Comparison of ENCODE assay signal across 8 cellular contexts in the genomic region with DNA sequence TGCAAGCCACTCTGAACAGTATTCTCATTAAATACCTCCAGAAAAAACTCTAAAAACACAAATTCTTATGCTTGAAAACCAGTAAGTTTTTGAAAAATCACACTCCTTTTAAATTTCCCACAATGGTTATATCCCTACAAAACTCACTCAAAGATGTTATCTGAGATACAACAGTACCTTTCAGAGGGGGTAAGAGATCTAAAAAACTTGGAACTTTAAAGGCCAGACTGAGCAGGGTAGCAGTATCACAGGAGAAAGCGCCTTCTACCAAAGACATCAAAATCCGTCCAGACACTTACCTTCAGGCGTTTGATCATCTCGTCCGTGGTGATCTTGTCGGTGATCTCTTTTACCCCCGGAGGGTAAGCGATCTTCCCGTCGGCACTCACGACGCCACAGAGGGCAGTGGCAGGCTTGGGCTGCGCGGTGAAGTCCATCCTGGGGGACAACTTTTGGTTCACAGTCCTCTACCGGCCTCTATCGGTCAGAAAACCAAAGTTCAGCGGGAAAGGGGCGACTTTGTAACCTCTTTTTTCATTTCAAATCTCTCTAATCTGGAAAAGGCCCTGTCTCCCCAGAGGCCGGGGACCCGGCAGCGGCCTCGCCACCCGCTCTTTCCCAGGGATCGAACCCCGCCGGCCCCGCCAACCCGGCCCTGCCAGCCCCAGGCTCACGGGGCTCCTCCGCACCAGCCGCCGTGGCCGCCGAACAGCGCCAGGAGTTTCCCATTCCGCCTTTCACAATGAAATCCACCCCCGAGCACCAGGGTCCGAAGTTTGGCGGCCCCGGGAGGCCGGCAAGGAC. TPM values are rescaled to one million over a fixed set of nuclear protein-coding genes. Genes with fewer than 3 reads are reported as not detected.
DNase-seq lines count a peak whose midpoint lies in the region; ATAC-seq, FAIRE-seq and TF ChIP-seq lines count a peak whose summit lies in the region.

No MANE protein-coding gene starts in this region.

- H3K9ac ChIP-seq in HepG2 (ENCODE audit: insufficient read depth, low read depth, low read length): peak overlapping the region; percentile 96

- H3K27me3 ChIP-seq in A673 (replicated peaks; ENCODE audit: insufficient read depth, low read depth, low read length, poor library complexity) (no peaks in the 10 kb centered on the region), dorsolateral prefrontal cortex (no peaks in the 10 kb centered on the region), HepG2 (ENCODE audit: control insufficient read depth in 1 of 2, insufficient read depth in 2 of 2, low read length in 2 of 2) (no peaks in the 10 kb centered on the region; a peak in 1 of 5 replicates)

- no TSS peak for BruUV-seq in A673 (replicated peaks; lab: Mats Ljungman, UMichigan)
- BruUV-seq in HepG2 (replicated peaks; lab: Mats Ljungman, UMichigan): no TSS peak

- DNase-seq in A673 (ENCODE audit: low spot score): peak; percentile 85
- DNase-seq in NCI-H526 treated with DMSO at 0.1 percent for 48 hours (lab: John Stamatoyannopoulos, UW): peak; percentile 73
- peak; percentile 68 to 77 for DNase-seq in activated CD4-positive, alpha-beta T cell treated with anti-CD3 and anti-CD28 coated beads, Interleukin-2, amount 50 U/mL, for 48 hours
- peak; percentile 48 to 83 (median 76) for DNase-seq in dorsolateral prefrontal cortex
- peak; percentile 74 for DNase-seq in HepG2 (ENCODE audit: low spot score)
- DNase-seq in stimulated activated CD4-positive, alpha-beta T cell treated with anti-CD3 and anti-CD28 coated beads, Interleukin-2, amount 100 ng/mL, for 4 hours (ENCODE audit: low read depth): peak; percentile 41

- H2AFZ ChIP-seq in HepG2 (ENCODE audit: low read length): no peak overlapping the region

- peaks cover 48% of the 10 kb centered on the region for H3K79me2 ChIP-seq in HepG2 (ENCODE audit: insufficient read depth, low read length)

- peak overlapping the region; percentile 94 for H3K27ac ChIP-seq in A673 (ENCODE audit: low read depth, low read length, poor library complexity, severe bottlenecking)
- H3K27ac ChIP-seq in dorsolateral prefrontal cortex: peak overlapping the region; percentile 79 to 98 (median 95)
- peak overlapping the region; percentile 90 for H3K27ac ChIP-seq in HepG2 (ENCODE audit: extremely low read length, insufficient read depth, low read length)

- intact Hi-C loops in A673 (cut with micrococcal nuclease; ENCODE audit: unreplicated experiment): loop anchor here (1.0 to 10.0 kb wide), 4 partner anchors 280 to 507 kb away; partner anchors contain the start of genes SMIM14 and UGDH
- intact Hi-C loops in dorsolateral prefrontal cortex (cut with DNase I): loop anchor here (2.0 to 5.0 kb wide), 6 partner anchors 78 to 509 kb away; partner anchors contain the start of genes N4BP2 (in 1 of the 2), SMIM14 (in 1 of the 2) and UGDH (in 1 of the 2)
- intact Hi-C loops in HepG2 (cut with micrococcal nuclease; ENCODE audit: unreplicated experiment): loop anchor here (1.0 to 10.0 kb wide), 4 partner anchors 52 to 507 kb away; no protein-coding TSS in a partner anchor

- in situ Hi-C loops in HepG2 (cut with HindIII; ENCODE audit: extremely low pct_ligation_motif_present, low pct_unique_long_range_greater_than_20kb): loop anchor here (5.0 to 10.0 kb wide), 2 partner anchors 282 to 509 kb away; partner anchors contain the start of gene UBE2K

- TF ChIP-seq RAD21 in HepG2 (CRISPR knock-in tag; IDR thresholded peaks at IDR 0.05): peak; percentile 74

- no peaks in the 10 kb centered on the region for H3K9me3 ChIP-seq in A673 (ENCODE audit: low read depth, low read length, poor library complexity, severe bottlenecking)
- no peaks in the 10 kb centered on the region for H3K9me3 ChIP-seq in HepG2 (ENCODE audit: low read length)

- ATAC-seq in GM19023 (IDR thresholded peaks at IDR 0.05; ENCODE audit: unreplicated experiment) (peak; percentile 31), HG03457 (IDR thresholded peaks at IDR 0.05; ENCODE audit: unreplicated experiment) (peak; percentile 34), HepG2 (peak; percentile 82)

- peak; percentile 80 for TF ChIP-seq CTCF in A673 (conservative IDR thresholded peaks at IDR 0.05; ENCODE audit: low read depth, low read length)
- peak; percentile 63 to 95 (median 86) for TF ChIP-seq CTCF in dorsolateral prefrontal cortex (IDR thresholded peaks at IDR 0.05 in 54 of 56, conservative IDR thresholded peaks at IDR 0.05 in 2 of 56; ENCODE audit: low read depth in 1 of 56, partially characterized antibody in 56 of 56)
- TF ChIP-seq CTCF in HepG2 (CRISPR knock-in tag; IDR thresholded peaks at IDR 0.05): peak; percentile 83

- H3K4me2 ChIP-seq in HepG2 (ENCODE audit: low read depth, low read length): peak overlapping the region; percentile 96

- no peak for TF ChIP-seq POLR2A in HepG2 (IDR thresholded peaks at IDR 0.05; ENCODE audit: insufficient read depth in 1 of 2, low read depth in 2 of 2, low read length in 2 of 2)

- FAIRE-seq in HepG2 (lab: Jason Lieb, UNC): peak; percentile 81

- CTCF ChIA-PET in A673 (lab: Charles Lee): interaction anchor here (0.6 kb wide), 1 partner anchor 349 kb away, joined by 3 read pairs; no protein-coding TSS in a partner anchor
- CTCF ChIA-PET in HepG2 (lab: Yijun Ruan, JAX; ENCODE audit: low intra/inter-chr PET ratio, low total read pairs): interaction anchor here (2.7 kb wide), 1 partner anchor 507 kb away, joined by 18 read pairs; no protein-coding TSS in a partner anchor

- H4K20me1 ChIP-seq in HepG2 (ENCODE audit: insufficient read depth, low read length): peaks cover 8% of the 10 kb centered on the region

- no peak for TF ChIP-seq EP300 in HepG2 (IDR thresholded peaks at IDR 0.05; ENCODE audit: low read depth in 2 of 2, low read length in 2 of 2)
- TF ChIP-seq EP300 in HepG2 (CRISPR knock-in tag; IDR thresholded peaks at IDR 0.05; ENCODE audit: borderline replicate concordance): no peak

- H3K4me1 ChIP-seq in A673 (ENCODE audit: insufficient read depth, low read length, poor library complexity, severe bottlenecking): peaks cover 9% of the 10 kb centered on the region
- H3K4me1 ChIP-seq in HepG2 (ENCODE audit: insufficient read depth, low read length): peaks cover 46% of the 10 kb centered on the region

- 2% methylated on average over 24 of the region's 41 CpGs for WGBS in HepG2 (ENCODE audit: low lambda C conversion rate)

- H3K4me3 ChIP-seq in A673 (ENCODE audit: low read depth, low read length, poor library complexity, severe bottlenecking) (peak overlapping the region; percentile 100), dorsolateral prefrontal cortex (peak overlapping the region; percentile 62 to 98 (median 93)), HepG2 (replicated peaks in 1 of 3; ENCODE audit: insufficient read depth in 1 of 3, low read depth in 2 of 3, low read length in 3 of 3) (peak overlapping the region; percentile 98 to 99 (median 99))

- POLR2A ChIA-PET in A673 (lab: Charles Lee; ENCODE audit: low non-redundant PET): no interaction called here
- POLR2A ChIA-PET in HepG2 (lab: Yijun Ruan, JAX): interaction anchor here (0.9 kb wide), 1 partner anchor 80 kb away, joined by 3 read pairs; the partner anchor contains the start of gene N4BP2

- peaks cover 30% of the 10 kb centered on the region for H3K36me3 ChIP-seq in A673 (ENCODE audit: insufficient read depth, low read length, poor library complexity, severe bottlenecking)
- H3K36me3 ChIP-seq in HepG2 (replicated peaks in 1 of 2; ENCODE audit: control insufficient read depth in 1 of 2, insufficient read depth in 2 of 2, low read length in 2 of 2): peaks cover 1 to 11% of the 10 kb centered on the region in 2 experiments; a peak in 4 of 5 replicates

TF ChIP-seq in HepG2, 621 proteins besides CTCF, POLR2A, EP300 and RAD21 (continues in another document):
- TF ChIP-seq ZNF446 (CRISPR knock-in tag; IDR thresholded peaks at IDR 0.05) (no peak), ADNP (CRISPR knock-in tag; IDR thresholded peaks at IDR 0.05) (no peak), TRAFD1 (CRISPR knock-in tag; IDR thresholded peaks at IDR 0.05; ENCODE audit: borderline replicate concordance) (no peak), ERF (CRISPR knock-in tag; IDR thresholded peaks at IDR 0.05) (no peak)

RNA-seq across cellular contexts. Expression of gene PDS5A, which starts 1.4 kb away (rescaled TPM):
- total RNA-seq in A673 (2021): 104 and 106 TPM in 2 replicates
- total RNA-seq in dorsolateral prefrontal cortex: 10 to 100 TPM; 43.7 to 92.5 (median 61.9) TPM
- total RNA-seq in HepG2 (2016; rRNA removed; fragmentation: Illumina TruSeq; extraction: Trizol): 57.0 and 77.4 TPM in 2 replicates
- 30.5 and 32.6 TPM in 2 replicates for total RNA-seq in HepG2 (2016; cell fraction: cytosol; rRNA removed; fragmentation: Illumina TruSeq; extraction: Trizol; ENCODE audit: low read depth)
- 55.0 and 75.8 TPM in 2 replicates for total RNA-seq in HepG2 (2016; cell fraction: insoluble cytoplasmic fraction; rRNA removed; fragmentation: Illumina TruSeq; extraction: Trizol)
- total RNA-seq in HepG2 (2016; cell fraction: membrane; rRNA removed; fragmentation: Illumina TruSeq; extraction: Trizol): 43.3 and 44.2 TPM in 2 replicates
- 75.2 and 89.3 TPM in 2 replicates for total RNA-seq in HepG2 (2016; cell fraction: nucleus; rRNA removed; fragmentation: Illumina TruSeq; extraction: Trizol)
- 21.5 and 31.8 TPM in 2 replicates for polyA plus RNA-seq in HepG2 (2011; rRNA removed)
- polyA plus RNA-seq in HepG2 (2011; cell fraction: cytosol; rRNA removed): 9.8 and 14.3 TPM in 2 replicates
- polyA plus RNA-seq in HepG2 (2011; cell fraction: nucleus; rRNA removed): 15.0 and 16.7 TPM in 2 replicates
- polyA plus RNA-seq in HepG2 (2012): 26.0 and 38.4 TPM in 2 replicates
- 4.1 and 5.2 TPM in 2 replicates for polyA plus RNA-seq in HepG2 (2016; cell fraction: cytosol; fragmentation: Illumina TruSeq; extraction: Trizol; ENCODE audit: low read depth)
- polyA plus RNA-seq in HepG2 (2016; cell fraction: insoluble cytoplasmic fraction; fragmentation: Illumina TruSeq; extraction: Trizol; ENCODE audit: low read depth): 56.5 and 59.0 TPM in 2 replicates
- polyA plus RNA-seq in HepG2 (2016; cell fraction: membrane; fragmentation: Illumina TruSeq; extraction: Trizol; ENCODE audit: low read depth): 11.3 and 11.6 TPM in 2 replicates
- polyA plus RNA-seq in HepG2 (2016; cell fraction: nucleus; fragmentation: Illumina TruSeq; extraction: Trizol; ENCODE audit: insufficient read depth, low read depth): 39.8 and 41.3 TPM in 2 replicates
- polyA minus RNA-seq in HepG2 (2011; rRNA and poly(A)+ RNA removed; ENCODE audit: low replicate concordance): 48.0 and 86.1 TPM in 2 replicates
- polyA minus RNA-seq in HepG2 (2011; cell fraction: cytosol; rRNA and poly(A)+ RNA removed): 78.1 and 82.6 TPM in 2 replicates
- 130 and 136 TPM in 2 replicates for polyA minus RNA-seq in HepG2 (2011; cell fraction: nucleus; rRNA and poly(A)+ RNA removed)

Comparison
In these comparisons a context has a peak if more than half of its experiments do, and no peak if none do; other contexts are left out.
1. Peak in every context shown above with its lines: DNase-seq, ATAC-seq, H3K4me3 ChIP-seq and H3K27ac ChIP-seq.
2. ATAC-seq: peak in every context shown above with its lines; median percentile 82 in HepG2; 34 in HG03457; 31 in GM19023.